In the genomic region with DNA sequence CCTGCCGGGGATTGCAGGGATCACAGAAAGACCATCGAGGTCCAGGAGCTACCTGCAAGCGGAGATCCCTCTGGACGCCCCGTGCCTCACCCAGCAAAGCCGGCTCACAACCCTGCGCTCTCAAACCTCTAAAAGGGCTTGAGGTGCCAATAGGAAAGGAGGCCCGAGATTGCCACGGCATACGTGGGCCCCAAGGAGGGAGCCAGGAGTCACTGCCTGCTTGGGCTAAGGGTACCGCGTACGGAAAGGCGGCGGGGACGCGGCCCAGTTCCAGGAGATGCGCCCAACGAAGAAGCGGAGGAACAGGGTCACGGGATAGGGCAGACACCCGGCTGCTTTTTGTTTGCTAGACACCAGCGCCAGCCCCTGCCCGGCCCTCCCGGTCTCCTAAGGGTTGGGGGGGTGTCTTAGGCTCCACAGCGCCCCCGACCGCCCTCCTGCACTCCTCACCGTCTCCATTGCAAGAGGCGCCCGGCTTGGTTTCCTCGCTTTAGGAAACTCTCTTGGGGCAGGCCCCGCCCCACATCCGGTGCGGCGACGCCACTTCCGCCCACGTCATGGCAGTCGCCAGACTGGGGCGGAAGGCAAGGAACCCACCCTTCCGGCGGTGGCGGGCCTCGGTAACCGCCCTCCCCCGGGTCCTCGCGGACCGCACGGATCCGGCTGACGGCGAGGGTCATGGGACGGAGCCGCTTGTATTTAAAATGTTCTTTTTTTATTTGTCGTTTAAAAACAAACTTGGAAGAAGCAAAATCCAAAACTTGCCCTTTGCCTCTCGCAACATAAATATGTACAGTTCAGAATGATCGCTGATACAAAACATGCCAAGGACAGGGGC, we compare ENCODE assay signal across 8 cellular contexts. TPM values are rescaled to one million over a fixed set of nuclear protein-coding genes. Genes with fewer than 3 reads are reported as not detected.
A peak's percentile ranks its signal among the peaks of the same experiment; 100 is the strongest.
DNase-seq lines count a peak whose midpoint lies in the region; ATAC-seq, FAIRE-seq and TF ChIP-seq lines count a peak whose summit lies in the region.

Gene PRKAG1 (minus strand): TSS at position 495 of the 838 bp plus-strand sequence. CDS start 36 bp downstream, at position 459.

- POLR2A ChIA-PET in activated naive CD8-positive, alpha-beta T cell treated with anti-CD3 and anti-CD28 coated beads, Interleukin-2, amount 10 ng/mL, durations not matched to agents 7 days and 5 days (lab: Charles Lee) = interaction anchor here (0.6 to 3.0 kb wide), 8 partner anchors 18 to 304 kb away, joined by 3 to 21 read pairs (median 4); partner anchors contain the start of genes DDN, DDX23, TROAP and TUBA1B

- no peaks in the 10 kb centered on the region for H3K9me3 ChIP-seq in SU-DHL-6 (ENCODE audit: insufficient read depth, low read length)
- no peaks in the 10 kb centered on the region for H3K9me3 ChIP-seq in pancreas
- no peaks in the 10 kb centered on the region for H3K9me3 ChIP-seq in tibial artery

- peak within 1 kb of the TSS; percentile 95 for H3K4me3 Mint-ChIP-seq in activated naive CD8-positive, alpha-beta T cell treated with anti-CD3 and anti-CD28 coated beads, Interleukin-2, amount 10 ng/mL, durations not matched to agents 7 days and 5 days

- H3K9ac ChIP-seq in SU-DHL-6 (ENCODE audit: low read length) = peak within 1 kb of the TSS; percentile 82

- H3K36me3 ChIP-seq in SU-DHL-6 (ENCODE audit: low read length) (no peaks in the 10 kb centered on the region), pancreas (peaks cover 0 to 21% (median 0%) of the 10 kb centered on the region in 3 donors), tibial artery (peaks cover 20 to 32% (median 27%) of the 10 kb centered on the region in 3 donors)

- DNase-seq in NCI-H128 (lab: John Stamatoyannopoulos, UW; ENCODE audit: unreplicated experiment) (peak; percentile 96), Right ventricle myocardium inferior (ENCODE audit: missing footprints) (peak; percentile 98), pancreas (peak; percentile 92 to 97 (median 94)), tibial artery (peak; percentile 95 to 98)
- DNase-seq in activated naive CD8-positive, alpha-beta T cell treated with anti-CD3 and anti-CD28 coated beads, Interleukin-2, amount 10 ng/mL, durations not matched to agents 7 days and 5 days = peak; percentile 98

- ATAC-seq in HG02759 (IDR thresholded peaks at IDR 0.05; ENCODE audit: unreplicated experiment) (peak; percentile 93), Right ventricle myocardium inferior (peak; percentile 96), pancreas (peak; percentile 95 to 97 (median 96))
- peak; percentile 91 for ATAC-seq in activated naive CD8-positive, alpha-beta T cell treated with anti-CD3 and anti-CD28 coated beads, Interleukin-2, amount 10 ng/mL, durations not matched to agents 7 days and 5 days (ENCODE audit: low read depth)

- intact Hi-C loops in Right ventricle myocardium inferior (cut with DNase I) (loop anchor here (2.0 kb wide), 1 partner anchor 42 kb away; the partner anchor contains the start of gene KMT2D), pancreas (cut with DNase I) (no loop called here), tibial artery (cut with DNase I; ENCODE audit: low total_unique reads) (no loop called here)

- H3K4me1 ChIP-seq in pancreas (peaks cover 0 to 13% (median 4%) of the 10 kb centered on the region in 3 donors), tibial artery (peaks cover 0 to 23% (median 14%) of the 10 kb centered on the region in 4 donors)

- H3K36me3 Mint-ChIP-seq in activated naive CD8-positive, alpha-beta T cell treated with anti-CD3 and anti-CD28 coated beads, Interleukin-2, amount 10 ng/mL, durations not matched to agents 7 days and 5 days = peaks cover 15% of the 10 kb centered on the region

- H3K9me3 Mint-ChIP-seq in activated naive CD8-positive, alpha-beta T cell treated with anti-CD3 and anti-CD28 coated beads, Interleukin-2, amount 10 ng/mL, durations not matched to agents 7 days and 5 days = no peaks in the 10 kb centered on the region

- H3K27ac Mint-ChIP-seq in activated naive CD8-positive, alpha-beta T cell treated with anti-CD3 and anti-CD28 coated beads, Interleukin-2, amount 10 ng/mL, durations not matched to agents 7 days and 5 days = peak within 1 kb of the TSS; percentile 97

- peaks cover 8% of the 10 kb centered on the region; the same call in 1 of the 2 replicates for H3K79me2 ChIP-seq in SU-DHL-6 (ENCODE audit: insufficient read depth, low read length)

- peak; percentile 60 for TF ChIP-seq CTCF in GM12873 (IDR thresholded peaks at IDR 0.05; ENCODE audit: insufficient read depth, low read depth, low read length, missing control alignments)
- peak; percentile 28 for TF ChIP-seq CTCF in SU-DHL-6 (IDR thresholded peaks at IDR 0.05; ENCODE audit: insufficient read depth, low read length, poor library complexity, severe bottlenecking)
- no peak for TF ChIP-seq CTCF in pancreas (IDR thresholded peaks at IDR 0.05)
- peak; percentile 19 to 40 for TF ChIP-seq CTCF in tibial artery (IDR thresholded peaks at IDR 0.05)

- H3K27ac ChIP-seq in SU-DHL-6 (ENCODE audit: low read depth, low read length) (peak within 1 kb of the TSS; percentile 86), pancreas (peak within 1 kb of the TSS; percentile 78 to 95 (median 88)), tibial artery (peak within 1 kb of the TSS; percentile 90 to 94)

- H2AFZ ChIP-seq in SU-DHL-6 (ENCODE audit: low read depth, low read length, severe bottlenecking) = peak within 1 kb of the TSS; percentile 75

- 0% methylated on average over 53 to 59 of the region's 59 CpGs for WGBS in pancreas, 2 donors

- H3K4me3 ChIP-seq in SU-DHL-6 (ENCODE audit: insufficient read depth, low read length, poor library complexity, severe bottlenecking) (peak within 1 kb of the TSS; percentile 71), pancreas (peak within 1 kb of the TSS; percentile 39 to 81 (median 62)), tibial artery (peak within 1 kb of the TSS; percentile 70 to 88)

- H3F3A ChIP-seq in SU-DHL-6 (ENCODE audit: insufficient read depth) = peaks cover 13% of the 10 kb centered on the region

- peaks cover 26% of the 10 kb centered on the region for H3K4me1 Mint-ChIP-seq in activated naive CD8-positive, alpha-beta T cell treated with anti-CD3 and anti-CD28 coated beads, Interleukin-2, amount 10 ng/mL, durations not matched to agents 7 days and 5 days

- no peaks in the 10 kb centered on the region for H4K20me1 ChIP-seq in SU-DHL-6 (ENCODE audit: low read depth, low read length)

- H3K27me3 ChIP-seq in SU-DHL-6 (ENCODE audit: low read length) (no peaks in the 10 kb centered on the region), pancreas (no peaks in the 10 kb centered on the region), tibial artery (no peaks in the 10 kb centered on the region)

- no peaks in the 10 kb centered on the region for H3K27me3 Mint-ChIP-seq in activated naive CD8-positive, alpha-beta T cell treated with anti-CD3 and anti-CD28 coated beads, Interleukin-2, amount 10 ng/mL, durations not matched to agents 7 days and 5 days

- H3K9me2 ChIP-seq in SU-DHL-6 (replicated peaks; ENCODE audit: insufficient read depth, low read length) = no peaks in the 10 kb centered on the region

- FAIRE-seq in pancreas (lab: Jason Lieb, UNC) = peak; percentile 41

- peak within 1 kb of the TSS; percentile 86 for H3K4me2 ChIP-seq in SU-DHL-6 (ENCODE audit: low read depth, low read length, poor library complexity, severe bottlenecking)

RNA-seq across cellular contexts. Expression of gene PRKAG1, which starts in this region (rescaled TPM):
- total RNA-seq in activated naive CD8-positive, alpha-beta T cell treated with anti-CD3 and anti-CD28 coated beads, Interleukin-2, amount 10 ng/mL, durations not matched to agents 7 days and 5 days = 10 to 100 TPM; 50.0 to 56.6 TPM
- total RNA-seq in Right ventricle myocardium inferior (93.8 TPM), pancreas (10 to 100 TPM; 18.2 to 29.8 (median 24.1) TPM)
- 10 to 100 TPM; 27.7 to 33.4 TPM for polyA plus RNA-seq in pancreas

Comparison
In these comparisons a context has a peak if more than half of its experiments do, and no peak if none do; other contexts are left out.
1. Peak in every context shown above with its lines: DNase-seq, ATAC-seq, H3K4me3 ChIP-seq and H3K27ac ChIP-seq.
2. CTCF ChIP-seq: peak in GM12873 (single experiment), SU-DHL-6 (single experiment) and tibial artery (2 of 2); none in pancreas (0 of 4).